In the genomic region with DNA sequence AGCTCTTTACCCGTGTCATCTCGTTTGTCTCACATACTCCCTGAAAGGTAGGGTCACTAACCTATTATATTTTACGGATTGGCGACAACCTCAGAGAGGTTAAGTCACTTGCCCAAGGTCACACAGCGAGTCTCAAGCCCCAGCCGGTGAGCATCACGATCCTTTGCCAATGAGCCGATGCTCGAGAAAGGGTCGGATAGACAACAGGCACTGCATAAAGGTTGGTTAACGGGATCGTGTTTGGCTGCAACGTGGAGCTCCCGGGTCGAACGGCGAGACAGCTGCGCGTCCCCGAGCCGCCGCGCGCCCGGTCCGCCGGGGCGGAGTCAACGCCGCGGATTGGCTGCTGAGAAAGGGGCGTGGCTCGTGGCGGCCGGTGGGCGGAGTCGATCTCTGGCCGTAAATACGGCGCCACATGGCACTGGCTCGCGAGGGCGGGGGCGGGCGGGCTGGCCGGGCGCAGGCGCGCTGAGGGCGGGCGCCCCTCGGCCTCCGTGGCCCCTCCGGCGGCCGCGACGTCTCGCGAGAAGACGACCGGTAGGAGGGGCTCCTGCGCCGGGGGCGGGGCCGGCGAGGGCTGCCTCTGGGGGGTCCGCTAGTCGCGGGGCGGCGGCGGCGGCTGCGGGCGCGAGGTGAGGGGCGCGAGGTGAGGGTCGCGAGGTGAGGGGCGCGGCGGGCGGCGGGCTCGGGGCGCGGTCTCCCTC, we compare ENCODE assay signal across 1 cellular context.
TF ChIP-seq lines count a peak whose summit lies in the region.

CHST12 (plus strand) TSS at position 598 of the 704 bp plus-strand sequence. CDS start 29,029 bp downstream, outside the sequence.

TF ChIP-seq in HepG2, 621 proteins besides CTCF, POLR2A, EP300 and RAD21 (continued from another document and continues in another):
- TF ChIP-seq, protein P1, sequence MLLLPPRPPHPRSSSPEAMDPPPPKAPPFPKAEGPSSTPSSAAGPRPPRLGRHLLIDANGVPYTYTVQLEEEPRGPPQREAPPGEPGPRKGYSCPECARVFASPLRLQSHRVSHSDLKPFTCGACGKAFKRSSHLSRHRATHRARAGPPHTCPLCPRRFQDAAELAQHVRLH (CRISPR knock-in tag; IDR thresholded peaks at IDR 0.05; ENCODE audit: borderline replicate concordance, low read depth), result peak; percentile 86; the same call in 1 of the 2 replicates
- no peak for TF ChIP-seq KLF13 (CRISPR knock-in tag; IDR thresholded peaks at IDR 0.05)
- no peak for TF ChIP-seq PTBP1 (IDR thresholded peaks at IDR 0.05; ENCODE audit: low read depth, low read length, poor library complexity, severe bottlenecking)
- TF ChIP-seq LCORL (IDR thresholded peaks at IDR 0.05), result no peak
- peak; percentile 70 for TF ChIP-seq LCORL (CRISPR knock-in tag; IDR thresholded peaks at IDR 0.05)
- TF ChIP-seq MZF1 (CRISPR knock-in tag; IDR thresholded peaks at IDR 0.05; ENCODE audit: borderline replicate concordance), result no peak
- 0 out of 2 replicates have a peak, but pooled peaks have one; percentile 55 for TF ChIP-seq ZNF329 (CRISPR knock-in tag; IDR thresholded peaks at IDR 0.05; ENCODE audit: low read depth)
- TF ChIP-seq POGZ (CRISPR knock-in tag; IDR thresholded peaks at IDR 0.05), result peak; percentile 28; the same call in 1 of the 2 replicates
- peak in 1 of 2 experiments; percentile 57; a peak in 1 of 4 replicates for TF ChIP-seq HMGXB4 (CRISPR knock-in tag; IDR thresholded peaks at IDR 0.05; ENCODE audit: borderline replicate concordance in 1 of 2, low read depth in 1 of 2)
- TF ChIP-seq TBP (CRISPR knock-in tag; IDR thresholded peaks at IDR 0.05), result no peak
- TF ChIP-seq RBM39 (IDR thresholded peaks at IDR 0.05; ENCODE audit: low read depth, low read length, poor library complexity, severe bottlenecking), result no peak
- no peak; the same call in 1 of the 2 replicates for TF ChIP-seq ZNF574 (CRISPR knock-in tag; IDR thresholded peaks at IDR 0.05)
- no peak for TF ChIP-seq NR3C1 (CRISPR knock-in tag; IDR thresholded peaks at IDR 0.05)
- no peak for TF ChIP-seq EED (CRISPR knock-in tag; IDR thresholded peaks at IDR 0.05)
- TF ChIP-seq ZNF235 (CRISPR knock-in tag; IDR thresholded peaks at IDR 0.05; ENCODE audit: borderline replicate concordance), result no peak
- TF ChIP-seq DRAP1 (CRISPR knock-in tag; IDR thresholded peaks at IDR 0.05), result no peak; the same call in 1 of the 2 replicates
- TF ChIP-seq HMGA1 (CRISPR knock-in tag; conservative IDR thresholded peaks at IDR 0.05), result no peak
- TF ChIP-seq TCF7 (IDR thresholded peaks at IDR 0.05; ENCODE audit: low read depth), result no peak
- TF ChIP-seq PLSCR1 (CRISPR knock-in tag; IDR thresholded peaks at IDR 0.05; ENCODE audit: borderline replicate concordance), result no peak
- TF ChIP-seq, protein P2, sequence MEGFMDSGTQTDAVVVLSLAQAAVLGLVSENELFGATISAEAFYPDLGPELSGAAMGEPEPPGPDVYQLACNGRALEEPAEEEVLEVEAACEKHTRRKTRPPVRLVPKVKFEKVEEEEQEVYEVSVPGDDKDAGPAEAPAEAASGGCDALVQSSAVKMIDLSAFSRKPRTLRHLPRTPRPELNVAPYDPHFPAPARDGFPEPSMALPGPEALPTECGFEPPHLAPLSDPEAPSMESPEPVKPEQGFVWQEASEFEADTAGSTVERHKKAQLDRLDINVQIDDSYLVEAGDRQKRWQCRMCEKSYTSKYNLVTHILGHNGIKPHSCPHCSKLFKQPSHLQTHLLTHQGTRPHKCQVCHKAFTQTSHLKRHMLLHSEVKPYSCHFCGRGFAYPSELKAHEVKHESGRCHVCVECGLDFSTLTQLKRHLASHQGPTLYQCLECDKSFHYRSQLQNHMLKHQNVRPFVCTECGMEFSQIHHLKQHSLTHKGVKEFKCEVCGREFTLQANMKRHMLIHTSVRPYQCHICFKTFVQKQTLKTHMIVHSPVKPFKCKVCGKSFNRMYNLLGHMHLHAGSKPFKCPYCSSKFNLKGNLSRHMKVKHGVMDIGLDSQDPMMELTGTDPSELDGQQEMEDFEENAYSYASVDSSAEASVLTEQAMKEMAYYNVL (CRISPR knock-in tag; IDR thresholded peaks at IDR 0.05; ENCODE audit: borderline replicate concordance), result no peak
- no peak for TF ChIP-seq ZBTB3 (CRISPR knock-in tag; IDR thresholded peaks at IDR 0.05; ENCODE audit: borderline replicate concordance, low read depth)
- TF ChIP-seq ZNF337 (CRISPR knock-in tag; IDR thresholded peaks at IDR 0.05; ENCODE audit: borderline replicate concordance, low read depth), result no peak
- TF ChIP-seq PAWR (CRISPR knock-in tag; IDR thresholded peaks at IDR 0.05; ENCODE audit: borderline replicate concordance), result no peak
- TF ChIP-seq KLF16 (CRISPR knock-in tag; IDR thresholded peaks at IDR 0.05), result no peak
- TF ChIP-seq, protein P3, sequence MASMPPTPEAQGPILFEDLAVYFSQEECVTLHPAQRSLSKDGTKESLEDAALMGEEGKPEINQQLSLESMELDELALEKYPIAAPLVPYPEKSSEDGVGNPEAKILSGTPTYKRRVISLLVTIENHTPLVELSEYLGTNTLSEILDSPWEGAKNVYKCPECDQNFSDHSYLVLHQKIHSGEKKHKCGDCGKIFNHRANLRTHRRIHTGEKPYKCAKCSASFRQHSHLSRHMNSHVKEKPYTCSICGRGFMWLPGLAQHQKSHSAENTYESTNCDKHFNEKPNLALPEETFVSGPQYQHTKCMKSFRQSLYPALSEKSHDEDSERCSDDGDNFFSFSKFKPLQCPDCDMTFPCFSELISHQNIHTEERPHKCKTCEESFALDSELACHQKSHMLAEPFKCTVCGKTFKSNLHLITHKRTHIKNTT (CRISPR knock-in tag; IDR thresholded peaks at IDR 0.05), result no peak
- TF ChIP-seq, protein P4, sequence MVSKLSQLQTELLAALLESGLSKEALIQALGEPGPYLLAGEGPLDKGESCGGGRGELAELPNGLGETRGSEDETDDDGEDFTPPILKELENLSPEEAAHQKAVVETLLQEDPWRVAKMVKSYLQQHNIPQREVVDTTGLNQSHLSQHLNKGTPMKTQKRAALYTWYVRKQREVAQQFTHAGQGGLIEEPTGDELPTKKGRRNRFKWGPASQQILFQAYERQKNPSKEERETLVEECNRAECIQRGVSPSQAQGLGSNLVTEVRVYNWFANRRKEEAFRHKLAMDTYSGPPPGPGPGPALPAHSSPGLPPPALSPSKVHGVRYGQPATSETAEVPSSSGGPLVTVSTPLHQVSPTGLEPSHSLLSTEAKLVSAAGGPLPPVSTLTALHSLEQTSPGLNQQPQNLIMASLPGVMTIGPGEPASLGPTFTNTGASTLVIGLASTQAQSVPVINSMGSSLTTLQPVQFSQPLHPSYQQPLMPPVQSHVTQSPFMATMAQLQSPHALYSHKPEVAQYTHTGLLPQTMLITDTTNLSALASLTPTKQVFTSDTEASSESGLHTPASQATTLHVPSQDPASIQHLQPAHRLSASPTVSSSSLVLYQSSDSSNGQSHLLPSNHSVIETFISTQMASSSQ (IDR thresholded peaks at IDR 0.05; ENCODE audit: low read depth), result no peak
- TF ChIP-seq, protein P4 (CRISPR knock-in tag; IDR thresholded peaks at IDR 0.05; ENCODE audit: borderline replicate concordance), result no peak
- TF ChIP-seq ZNF451 (CRISPR knock-in tag; IDR thresholded peaks at IDR 0.05), result no peak
- no peak for TF ChIP-seq ZNF543 (CRISPR knock-in tag; IDR thresholded peaks at IDR 0.05)
- TF ChIP-seq FOXM1 (CRISPR knock-in tag; IDR thresholded peaks at IDR 0.05), result no peak
- no peak for TF ChIP-seq ZNF335 (CRISPR knock-in tag; IDR thresholded peaks at IDR 0.05)
- TF ChIP-seq NFYC (CRISPR knock-in tag; IDR thresholded peaks at IDR 0.05), result peak; percentile 63
- TF ChIP-seq, protein P5, sequence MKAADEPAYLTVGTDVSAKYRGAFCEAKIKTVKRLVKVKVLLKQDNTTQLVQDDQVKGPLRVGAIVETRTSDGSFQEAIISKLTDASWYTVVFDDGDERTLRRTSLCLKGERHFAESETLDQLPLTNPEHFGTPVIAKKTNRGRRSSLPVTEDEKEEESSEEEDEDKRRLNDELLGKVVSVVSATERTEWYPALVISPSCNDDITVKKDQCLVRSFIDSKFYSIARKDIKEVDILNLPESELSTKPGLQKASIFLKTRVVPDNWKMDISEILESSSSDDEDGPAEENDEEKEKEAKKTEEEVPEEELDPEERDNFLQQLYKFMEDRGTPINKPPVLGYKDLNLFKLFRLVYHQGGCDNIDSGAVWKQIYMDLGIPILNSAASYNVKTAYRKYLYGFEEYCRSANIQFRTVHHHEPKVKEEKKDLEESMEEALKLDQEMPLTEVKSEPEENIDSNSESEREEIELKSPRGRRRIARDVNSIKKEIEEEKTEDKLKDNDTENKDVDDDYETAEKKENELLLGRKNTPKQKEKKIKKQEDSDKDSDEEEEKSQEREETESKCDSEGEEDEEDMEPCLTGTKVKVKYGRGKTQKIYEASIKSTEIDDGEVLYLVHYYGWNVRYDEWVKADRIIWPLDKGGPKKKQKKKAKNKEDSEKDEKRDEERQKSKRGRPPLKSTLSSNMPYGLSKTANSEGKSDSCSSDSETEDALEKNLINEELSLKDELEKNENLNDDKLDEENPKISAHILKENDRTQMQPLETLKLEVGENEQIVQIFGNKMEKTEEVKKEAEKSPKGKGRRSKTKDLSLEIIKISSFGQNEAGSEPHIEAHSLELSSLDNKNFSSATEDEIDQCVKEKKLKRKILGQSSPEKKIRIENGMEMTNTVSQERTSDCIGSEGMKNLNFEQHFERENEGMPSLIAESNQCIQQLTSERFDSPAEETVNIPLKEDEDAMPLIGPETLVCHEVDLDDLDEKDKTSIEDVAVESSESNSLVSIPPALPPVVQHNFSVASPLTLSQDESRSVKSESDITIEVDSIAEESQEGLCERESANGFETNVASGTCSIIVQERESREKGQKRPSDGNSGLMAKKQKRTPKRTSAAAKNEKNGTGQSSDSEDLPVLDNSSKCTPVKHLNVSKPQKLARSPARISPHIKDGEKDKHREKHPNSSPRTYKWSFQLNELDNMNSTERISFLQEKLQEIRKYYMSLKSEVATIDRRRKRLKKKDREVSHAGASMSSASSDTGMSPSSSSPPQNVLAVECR (CRISPR knock-in tag; IDR thresholded peaks at IDR 0.05; ENCODE audit: borderline replicate concordance), result peak; percentile 70
- TF ChIP-seq ZNF326 (CRISPR knock-in tag; IDR thresholded peaks at IDR 0.05; ENCODE audit: borderline replicate concordance), result no peak
- TF ChIP-seq NR2F1 (CRISPR knock-in tag; IDR thresholded peaks at IDR 0.05), result no peak
- TF ChIP-seq CSRNP2 (CRISPR knock-in tag; conservative IDR thresholded peaks at IDR 0.05; ENCODE audit: low read depth), result no peak
